ENCODE assay signal across 8 cellular contexts in genomic region chr6:148947621-148948444, GRCh38.
DNase-seq lines count a peak whose midpoint lies in the region; ATAC-seq, FAIRE-seq and TF ChIP-seq lines count a peak whose summit lies in the region.

No MANE protein-coding gene starts in this region.

- H2AK5ac ChIP-seq in H1 (ENCODE audit: low read depth, low read length) (no peak overlapping the region), mesendoderm (ENCODE audit: low read length) (no peak overlapping the region)

- no peaks in the 10 kb centered on the region for H3K23me2 ChIP-seq in H1 (ENCODE audit: low read depth, low read length)

- no peaks in the 10 kb centered on the region for H3K27me3 ChIP-seq in H1 (replicated peaks in 1 of 4; ENCODE audit: control insufficient read depth in 3 of 4, extremely low read depth in 1 of 4, insufficient read depth in 3 of 4, low read length in 3 of 4)
- no peaks in the 10 kb centered on the region for H3K27me3 ChIP-seq in mesendoderm (ENCODE audit: insufficient read depth, low read length, poor library complexity)

- CTCF ChIA-PET in AG04449 (lab: Yijun Ruan, JAX), result interaction anchor here (0.6 to 3.8 kb wide), 36 partner anchors 9 to 617 kb away, joined by 3 to 39 read pairs (median 4); no protein-coding TSS in a partner anchor
- CTCF ChIA-PET in activated CD8-positive, alpha-beta T cell treated with anti-CD3 and anti-CD28 coated beads for 36 hours (lab: Charles Lee), result interaction anchor here (1.0 to 2.5 kb wide), 9 partner anchors 10 to 388 kb away, joined by 3 to 13 read pairs (median 7); no protein-coding TSS in a partner anchor
- CTCF ChIA-PET in H1 (lab: Charles Lee; ENCODE audit: partially characterized antibody), result interaction anchor here (0.6 to 3.6 kb wide), 14 partner anchors 11 to 387 kb away, joined by 3 to 18 read pairs (median 3); no protein-coding TSS in a partner anchor

- POLR2A ChIA-PET in AG04449 (lab: Yijun Ruan, JAX), result no interaction called here
- POLR2A ChIA-PET in activated CD8-positive, alpha-beta T cell treated with anti-CD3 and anti-CD28 coated beads for 36 hours (lab: Charles Lee), result interaction anchor here (1.0 kb wide), 1 partner anchor 203 kb away, joined by 3 read pairs; no protein-coding TSS in a partner anchor
- POLR2A ChIA-PET in H1 (lab: Charles Lee; ENCODE audit: partially characterized antibody), result no interaction called here

- no peak overlapping the region for H4K8ac ChIP-seq in H1 (ENCODE audit: extremely low read depth, insufficient read depth, low read length)
- no peak overlapping the region for H4K8ac ChIP-seq in mesendoderm (ENCODE audit: low read depth, low read length)

- TF ChIP-seq POLR2A in H1 (IDR thresholded peaks at IDR 0.05; ENCODE audit: control extremely low read depth in 1 of 2, low read depth in 2 of 2, low read length in 2 of 2), result no peak

- TF ChIP-seq CTCF in AG04449 (IDR thresholded peaks at IDR 0.05; ENCODE audit: insufficient read depth, low read length, missing control alignments) (peak; percentile 87), H1 (IDR thresholded peaks at IDR 0.05; ENCODE audit: control extremely low read depth in 1 of 3, insufficient read depth in 1 of 3, low read depth in 1 of 3, low read length in 3 of 3) (peak; percentile 74 to 91 (median 81))
- TF ChIP-seq CTCF in activated CD8-positive, alpha-beta T cell treated with anti-CD3 and anti-CD28 coated beads for 36 hours (IDR thresholded peaks at IDR 0.05), result peak; percentile 89

- H3K36me3 ChIP-seq in H1 (ENCODE audit: control insufficient read depth in 2 of 4, insufficient read depth in 4 of 4, low read length in 3 of 4) (no peaks in the 10 kb centered on the region; a peak in 2 of 8 replicates), mesendoderm (ENCODE audit: control insufficient read depth, insufficient read depth, low read length) (no peaks in the 10 kb centered on the region)

- H3K56ac ChIP-seq in H1 (replicated peaks; ENCODE audit: insufficient read length, low read depth, low read length) (no peak overlapping the region), mesendoderm (ENCODE audit: low read length) (no peak overlapping the region)

- no peak overlapping the region; the same call in 1 of the 2 replicates for H3K18ac ChIP-seq in H1 (ENCODE audit: extremely low read depth, low read length)
- H3K18ac ChIP-seq in mesendoderm (ENCODE audit: low read length), result no peak overlapping the region

- H3K4me1 ChIP-seq in H1 (replicated peaks in 1 of 4; ENCODE audit: control insufficient read depth in 3 of 4, insufficient read depth in 4 of 4, low read length in 3 of 4), result peaks cover 0 to 12% (median 5%) of the 10 kb centered on the region in 4 experiments; a peak in 4 of 7 replicates
- H3K4me1 ChIP-seq in mesendoderm (ENCODE audit: control insufficient read depth, low read depth, low read length), result peaks cover 2% of the 10 kb centered on the region

- H2BK120ac ChIP-seq in H1 (replicated peaks; ENCODE audit: low read depth, low read length) (peak overlapping the region; percentile 35), mesendoderm (ENCODE audit: low read depth, low read length) (no peak overlapping the region)

- no peak overlapping the region; the same call in 1 of the 2 replicates for H2BK5ac ChIP-seq in H1 (ENCODE audit: low read depth, low read length)
- H2BK5ac ChIP-seq in mesendoderm (ENCODE audit: low read length), result no peak overlapping the region

- H4K20me1 ChIP-seq in H1 (replicated peaks in 1 of 2; ENCODE audit: control insufficient read depth in 1 of 2, insufficient read depth in 2 of 2, low read length in 2 of 2), result peaks cover 0 to 3% of the 10 kb centered on the region in 2 experiments

- H2BK20ac ChIP-seq in H1 (ENCODE audit: low read length), result no peak overlapping the region

- peaks cover 2% of the 10 kb centered on the region for H3K27me3 Mint-ChIP-seq in activated CD8-positive, alpha-beta T cell treated with anti-CD3 and anti-CD28 coated beads for 36 hours

- no peak overlapping the region for H3K4me3 Mint-ChIP-seq in activated CD8-positive, alpha-beta T cell treated with anti-CD3 and anti-CD28 coated beads for 36 hours

- 43% methylated on average over 12 of the region's 12 CpGs; no CpG with 5 or more reads in 1 of the 2 experiments for WGBS in H1 (ENCODE audit: extremely low coverage in 1 of 2, insufficient coverage in 1 of 2, insufficient read length in 1 of 2, insufficient replicate concordance in 2 of 2, low coverage in 1 of 2, low lambda C conversion rate in 2 of 2, missing lambda C conversion rate in 1 of 2), 2 experiments
- WGBS in mesendoderm (ENCODE audit: extremely low coverage, insufficient coverage, low lambda C conversion rate), result no CpG with 5 or more reads among the region's 12 CpGs

- H3K4ac ChIP-seq in H1 (replicated peaks; ENCODE audit: insufficient read length, low read depth, low read length) (no peak overlapping the region), mesendoderm (ENCODE audit: low read depth, low read length) (no peak overlapping the region)

- H4K5ac ChIP-seq in H1 (ENCODE audit: insufficient read length, low read depth, low read length) (no peak overlapping the region), mesendoderm (ENCODE audit: low read length) (no peak overlapping the region)

- H2AFZ ChIP-seq in H1 (ENCODE audit: low read length), result no peak overlapping the region

- TF ChIP-seq EP300 in H1 (IDR thresholded peaks at IDR 0.05; ENCODE audit: borderline replicate concordance in 1 of 2, low read depth in 2 of 2, low read length in 2 of 2), result no peak

- H3K79me2 ChIP-seq in H1 (ENCODE audit: control insufficient read depth in 1 of 2, insufficient read depth in 2 of 2, low read length in 2 of 2) (peaks cover 4 to 33% of the 10 kb centered on the region in 2 experiments; a peak in 3 of 4 replicates), mesendoderm (ENCODE audit: control insufficient read depth, insufficient read depth, low read length) (no peaks in the 10 kb centered on the region)

- H3K27ac ChIP-seq in H1 (ENCODE audit: low read depth, low read length), result no peak overlapping the region
- H3K27ac ChIP-seq in mesendoderm (ENCODE audit: low read depth, low read length), result no peak overlapping the region

- FAIRE-seq in H1 (lab: Jason Lieb, UNC), result no peak

- H3K9ac ChIP-seq in H1 (replicated peaks in 1 of 4; ENCODE audit: extremely low read depth in 1 of 4, low read depth in 3 of 4, low read length in 3 of 4), result no peak overlapping the region
- H3K9ac ChIP-seq in mesendoderm (ENCODE audit: low read length), result no peak overlapping the region

- H2BK12ac ChIP-seq in H1 (ENCODE audit: low read depth, low read length), result no peak overlapping the region

- H3K27ac Mint-ChIP-seq in activated CD8-positive, alpha-beta T cell treated with anti-CD3 and anti-CD28 coated beads for 36 hours, result no peak overlapping the region

- H3K4me2 ChIP-seq in H1 (ENCODE audit: insufficient read depth in 1 of 2, low read depth in 2 of 2, low read length in 2 of 2) (no peak overlapping the region), mesendoderm (ENCODE audit: low read length) (no peak overlapping the region)

- H3K23ac ChIP-seq in H1 (ENCODE audit: insufficient read length) (no peak overlapping the region), mesendoderm (ENCODE audit: low read length) (no peak overlapping the region)

- H3K79me1 ChIP-seq in H1 (ENCODE audit: low read depth, low read length) (peaks cover 2% of the 10 kb centered on the region; the same call in 1 of the 2 replicates), mesendoderm (ENCODE audit: low read length) (peaks cover 4% of the 10 kb centered on the region)

- no peaks in the 10 kb centered on the region for H3K4me1 Mint-ChIP-seq in activated CD8-positive, alpha-beta T cell treated with anti-CD3 and anti-CD28 coated beads for 36 hours (ENCODE audit: low read depth)

- no peak overlapping the region for H4K91ac ChIP-seq in H1 (replicated peaks; ENCODE audit: insufficient read length, low read length)

- no peaks in the 10 kb centered on the region for H3K36me3 Mint-ChIP-seq in activated CD8-positive, alpha-beta T cell treated with anti-CD3 and anti-CD28 coated beads for 36 hours (ENCODE audit: low read depth)

- no peaks in the 10 kb centered on the region for H3K9me3 ChIP-seq in H1 (ENCODE audit: insufficient read depth in 2 of 2, low read depth in 1 of 2, low read length in 1 of 2)

- H2BK15ac ChIP-seq in H1 (ENCODE audit: low read length) (0 out of 2 replicates have a peak overlapping the region, but pooled peaks have one; percentile 40), mesendoderm (replicated peaks; ENCODE audit: low read depth) (no peak overlapping the region)

- intact Hi-C loops in activated CD8-positive, alpha-beta T cell treated with anti-CD3 and anti-CD28 coated beads for 36 hours (cut with micrococcal nuclease), result loop anchor here (1.0 to 5.0 kb wide), 2 partner anchors 202 to 371 kb away; no protein-coding TSS in a partner anchor

- no peaks in the 10 kb centered on the region for H3K9me3 Mint-ChIP-seq in activated CD8-positive, alpha-beta T cell treated with anti-CD3 and anti-CD28 coated beads for 36 hours

- H3K14ac ChIP-seq in H1 (ENCODE audit: insufficient read length), result no peak overlapping the region

- peak; percentile 79 to 86 for TF ChIP-seq RAD21 in H1 (IDR thresholded peaks at IDR 0.05 in 1 of 2, conservative IDR thresholded peaks at IDR 0.05 in 1 of 2; ENCODE audit: low read depth in 2 of 2, low read length in 2 of 2)

- H3K4me3 ChIP-seq in AG04449 (ENCODE audit: low read depth, low read length) (no peak overlapping the region), H1 (ENCODE audit: extremely low read depth in 1 of 4, insufficient read depth in 2 of 4, low read depth in 3 of 4, low read length in 4 of 4) (no peak overlapping the region), mesendoderm (ENCODE audit: low read length) (no peak overlapping the region)

- no peak for DNase-seq in AG04449 (ENCODE audit: low read depth, low spot score)
- peak; percentile 88 for DNase-seq in NCI-H82 (lab: John Stamatoyannopoulos, UW)
- peak; percentile 87 for DNase-seq in activated CD8-positive, alpha-beta T cell treated with anti-CD3 and anti-CD28 coated beads for 36 hours
- DNase-seq in H1 (ENCODE audit: low read depth in 1 of 2, low spot score in 2 of 2), result peak; percentile 80 to 94
- DNase-seq in mesendoderm, result peak; percentile 92
- peak; percentile 58 to 70 for DNase-seq in stimulated activated CD8-positive, alpha-beta memory T cell treated with anti-CD3 and anti-CD28 coated beads, Interleukin-2, amount 100 ng/mL, for 48 hours (ENCODE audit: low read depth in 2 of 2)

- ATAC-seq in GM18511 (IDR thresholded peaks at IDR 0.05; ENCODE audit: unreplicated experiment) (peak; percentile 89), HG03571 (IDR thresholded peaks at IDR 0.05; ENCODE audit: unreplicated experiment) (peak; percentile 86)
- ATAC-seq in activated CD8-positive, alpha-beta T cell treated with anti-CD3 and anti-CD28 coated beads for 36 hours, result peak; percentile 92

TF ChIP-seq in H1, 55 proteins besides CTCF, POLR2A, EP300 and RAD21 (continues in another document):
- TF ChIP-seq BRCA1 (IDR thresholded peaks at IDR 0.05; ENCODE audit: low read depth, low read length), result no peak
